In the genomic region with DNA sequence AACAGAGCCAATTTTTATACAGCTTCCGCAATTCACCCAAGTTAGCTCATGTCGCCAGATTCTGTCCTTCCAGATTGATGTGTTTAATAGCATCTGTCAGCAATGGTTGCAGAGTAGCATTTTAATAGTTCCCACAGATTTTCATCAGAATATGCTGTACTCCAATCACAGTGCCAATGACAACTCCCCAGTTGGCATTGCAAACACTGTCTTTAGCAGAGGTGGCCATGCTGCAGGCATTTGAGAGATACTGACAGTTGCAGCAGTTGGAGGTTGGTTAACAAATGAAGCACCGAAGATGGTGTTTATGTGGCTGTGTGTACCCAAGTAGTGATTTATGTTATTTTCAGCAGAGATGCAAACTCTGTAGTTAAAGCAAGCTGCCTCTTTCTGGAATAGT, we compare ENCODE assay signal across 22 cellular contexts.
"Had no signal": no experiment of that assay in that cellular context is flagged by ENCODE, and none has a peak within 500 bp of the region (broad histone marks: within the 10 kb centered on the region; RNA-seq: fewer than 3 reads in every experiment).

No MANE protein-coding gene starts in this region.

- H3K36me3 Mint-ChIP-seq: activated CD4-positive, alpha-beta memory T cell treated with anti-CD3 and anti-CD28 coated beads for 36 hours; activated naive CD8-positive, alpha-beta T cell; T-cell had no signal

- H3K9me3 Mint-ChIP-seq: activated B cell treated with CpG ODN at 0.5 μM for 24 hours; activated CD4-positive, alpha-beta memory T cell treated with anti-CD3 and anti-CD28 coated beads for 36 hours; activated CD4-positive, alpha-beta T cell treated with anti-CD3 and anti-CD28 coated beads, Interleukin-2, amount 10 ng/mL, durations not matched to agents 24 days and 14 days; activated T-cell treated with anti-CD3 and anti-CD28 coated beads, Interleukin-2, amount 50 U/mL, for 4 hours; T-cell had no signal

- H3K27me3 Mint-ChIP-seq: activated B cell treated with CpG ODN at 0.5 μM for 24 hours; activated CD4-positive, alpha-beta memory T cell treated with anti-CD3 and anti-CD28 coated beads for 36 hours; activated CD4-positive, alpha-beta T cell treated with anti-CD3 and anti-CD28 coated beads, Interleukin-2, amount 10 ng/mL, durations not matched to agents 24 days and 14 days; activated naive CD8-positive, alpha-beta T cell had no signal

- DNase-seq: activated B cell treated with CpG ODN at 0.5 μM for 24 hours; activated CD4-positive, alpha-beta memory T cell treated with anti-CD3 and anti-CD28 coated beads for 36 hours; activated CD4-positive, alpha-beta T cell treated with anti-CD3 and anti-CD28 coated beads for 1 hour; activated CD4-positive, alpha-beta T cell treated with anti-CD3 and anti-CD28 coated beads, Interleukin-2, amount 10 ng/mL, durations not matched to agents 24 days and 14 days; activated CD8-positive, alpha-beta memory T cell treated with anti-CD3 and anti-CD28 coated beads for 24 hours; activated effector memory CD4-positive, alpha-beta T cell treated with anti-CD3 and anti-CD28 coated beads, Interleukin-2, amount 50 U/mL, for 16 hours; activated naive CD4-positive, alpha-beta T cell treated with anti-CD3 and anti-CD28 coated beads for 36 hours; activated T-cell treated with anti-CD3 and anti-CD28 coated beads, Interleukin-2, amount 50 U/mL, for 4 hours; brain microvascular endothelial cell; MG63; MV-4-11; NCI-H1092 treated with DMSO at 0.1 percent for 48 hours; NCI-H1417 treated with DMSO at 0.1 percent for 48 hours; NCI-H187; NCI-H2081; NCI-H524 treated with DMSO at 0.1 percent for 48 hours; PC-9; SIG-M5; T-cell; T-helper 2 cell; T1000 had no signal

- H3K4me1 Mint-ChIP-seq: activated CD4-positive, alpha-beta T cell treated with anti-CD3 and anti-CD28 coated beads, Interleukin-2, amount 10 ng/mL, durations not matched to agents 24 days and 14 days; T-cell had no signal

- ATAC-seq: activated T-cell treated with anti-CD3 and anti-CD28 coated beads, Interleukin-2, amount 50 U/mL, for 4 hours; T-cell had no signal

- H3K27ac Mint-ChIP-seq: activated B cell treated with CpG ODN at 0.5 μM for 24 hours; activated CD4-positive, alpha-beta memory T cell treated with anti-CD3 and anti-CD28 coated beads for 36 hours; activated CD4-positive, alpha-beta T cell treated with anti-CD3 and anti-CD28 coated beads, Interleukin-2, amount 10 ng/mL, durations not matched to agents 24 days and 14 days; activated naive CD4-positive, alpha-beta T cell treated with anti-CD3 and anti-CD28 coated beads for 36 hours; activated naive CD8-positive, alpha-beta T cell; T-cell had no signal

- H3K4me3 Mint-ChIP-seq: activated B cell treated with CpG ODN at 0.5 μM for 24 hours; activated CD4-positive, alpha-beta memory T cell treated with anti-CD3 and anti-CD28 coated beads for 36 hours; activated CD4-positive, alpha-beta T cell treated with anti-CD3 and anti-CD28 coated beads, Interleukin-2, amount 10 ng/mL, durations not matched to agents 24 days and 14 days; activated naive CD4-positive, alpha-beta T cell treated with anti-CD3 and anti-CD28 coated beads for 36 hours; activated naive CD8-positive, alpha-beta T cell; activated T-cell treated with anti-CD3 and anti-CD28 coated beads, Interleukin-2, amount 50 U/mL, for 4 hours; T-cell had no signal
